In genomic region chr7:85185355-85186082, GRCh38 we compare ENCODE assay signal across 9 cellular contexts. TPM values are rescaled to one million over a fixed set of nuclear protein-coding genes. Genes with fewer than 3 reads are reported as not detected.
A peak's percentile ranks its signal among the peaks of the same experiment; 100 is the strongest.
DNase-seq lines count a peak whose midpoint lies in the region; ATAC-seq and TF ChIP-seq lines count a peak whose summit lies in the region.
"Had no signal": no experiment of that assay in that cellular context is flagged by ENCODE, and none has a peak within 500 bp of the region (broad histone marks: within the 10 kb centered on the region; RNA-seq: fewer than 3 reads in every experiment).

No MANE protein-coding gene starts in this region.

- WGBS in lung, 2 donors = 1 to 2% methylated on average over 42 of the region's 42 CpGs
- 2 to 7% methylated on average over 8 to 39 of the region's 42 CpGs for WGBS in transverse colon (ENCODE audit: low coverage in 1 of 2), 2 donors

- in situ Hi-C loops in transverse colon (cut with MboI; ENCODE audit: low pct_ligation_motif_present in 1 of 4, low pct_unique_long_range_greater_than_20kb in 1 of 4, low sequenced_read_pairs in 3 of 4) = no loop called here

- H3K27me3 ChIP-seq in duodenal mucosa (ENCODE audit: control insufficient read depth in 1 of 2, insufficient read depth in 2 of 2, low read length in 2 of 2) (peaks cover 11 to 33% of the 10 kb centered on the region in 2 donors), lung (ENCODE audit: control insufficient read depth, insufficient read depth) (peaks cover 5% of the 10 kb centered on the region), transverse colon (peaks cover 42% of the 10 kb centered on the region)

- TF ChIP-seq EP300 in transverse colon (IDR thresholded peaks at IDR 0.05; ENCODE audit: low read depth) = no peak

- H3K9me3 ChIP-seq in duodenal mucosa (ENCODE audit: control insufficient read depth in 1 of 2, low read length in 2 of 2) (no peaks in the 10 kb centered on the region), lung (ENCODE audit: control insufficient read depth in 2 of 2, insufficient read depth in 1 of 2, low read length in 1 of 2) (peaks cover 0 to 2% of the 10 kb centered on the region in 2 donors), transverse colon (no peaks in the 10 kb centered on the region)

- no peak for TF ChIP-seq POLR2A in transverse colon (IDR thresholded peaks at IDR 0.05)

- H3K4me1 ChIP-seq in duodenal mucosa (ENCODE audit: control insufficient read depth in 1 of 2, insufficient read depth in 2 of 2, low read length in 2 of 2) (peaks cover 5 to 10% of the 10 kb centered on the region in 2 donors), lung (ENCODE audit: control insufficient read depth in 2 of 2, insufficient read depth in 2 of 2, low read length in 2 of 2) (no peaks in the 10 kb centered on the region), transverse colon (peaks cover 0 to 15% (median 7%) of the 10 kb centered on the region in 4 donors)

- intact Hi-C loops in transverse colon (cut with DNase I; ENCODE audit: low total_unique reads) = loop anchor here (5.0 kb wide), 1 partner anchor 942 kb away; no protein-coding TSS in a partner anchor

- H3K9ac ChIP-seq in duodenal mucosa (ENCODE audit: low read depth in 1 of 2, low read length in 2 of 2) = peak overlapping the region; percentile 6 to 31

- POLR2A ChIA-PET in GM10248 (lab: Yijun Ruan, JAX) = no interaction called here

- ATAC-seq in lung (ENCODE audit: insufficient read depth, low FRiP score) (peak; percentile 43), HG03442 (IDR thresholded peaks at IDR 0.05; ENCODE audit: unreplicated experiment) (no peak), HG02610 (IDR thresholded peaks at IDR 0.05; ENCODE audit: unreplicated experiment) (no peak)

- CTCF ChIA-PET in GM10248 (lab: Yijun Ruan, JAX) = interaction anchor here (1.4 to 1.5 kb wide), 3 partner anchors 32 to 367 kb away, joined by 3 to 4 read pairs (median 4); no protein-coding TSS in a partner anchor

- H3K36me3 ChIP-seq in duodenal mucosa (ENCODE audit: control insufficient read depth in 1 of 2, insufficient read depth in 2 of 2, low read length in 2 of 2) (no peaks in the 10 kb centered on the region), lung (ENCODE audit: control insufficient read depth in 2 of 2, insufficient read depth in 2 of 2, low read length in 2 of 2) (no peaks in the 10 kb centered on the region), transverse colon (no peaks in the 10 kb centered on the region)

- peak overlapping the region; percentile 36 for H3K27ac ChIP-seq in duodenal mucosa (ENCODE audit: low read depth, low read length)
- H3K27ac ChIP-seq in lung (ENCODE audit: low read depth in 1 of 2, low read length in 1 of 2) = peak overlapping the region in 1 of 2 donors; percentile 7
- H3K27ac ChIP-seq in transverse colon = peak overlapping the region; percentile 49 to 71 (median 58)

- peak; percentile 7 for DNase-seq in GM10248 (ENCODE audit: extremely low spot score)
- DNase-seq in NCI-H524 (lab: John Stamatoyannopoulos, UW) = peak; percentile 16 to 56
- peak; percentile 36 for DNase-seq in lung (ENCODE audit: low spot score)
- DNase-seq in transverse colon = peak; percentile 9
- no peak for DNase-seq in NCI-H226

- no peak for TF ChIP-seq CTCF in GM10248 (IDR thresholded peaks at IDR 0.05; ENCODE audit: control extremely low read depth, extremely low read depth, low read depth, missing control alignments)
- no peak for TF ChIP-seq CTCF in lung (IDR thresholded peaks at IDR 0.05; ENCODE audit: control extremely low read depth, extremely low read depth)
- no peak for TF ChIP-seq CTCF in transverse colon (IDR thresholded peaks at IDR 0.05)

- H3K4me3 ChIP-seq in duodenal mucosa (ENCODE audit: low read depth in 1 of 2, low read length in 2 of 2) = peak overlapping the region; percentile 74 to 77
- H3K4me3 ChIP-seq in lung = no peak overlapping the region
- peak overlapping the region; percentile 31 to 62 (median 34) for H3K4me3 ChIP-seq in transverse colon

RNA-seq across cellular contexts. Expression of gene SEMA3D, which starts 1.3 kb away (rescaled TPM):
- 10 to 100 TPM in 1 of 2 donors, 1 to 10 TPM in 1; 4.6 to 49.0 TPM for total RNA-seq in lung
- polyA plus RNA-seq in lung = under 1 TPM; 0.53 to 0.57 TPM
- total RNA-seq in transverse colon = 1 to 10 TPM in 3 of 4 donors, not detected in 1; 1.4 to 1.6 (median 1.5) TPM
- total RNA-seq: T-helper 1 cell treated with Interleukin-12 subunit alpha and Interleukin-12 subunit beta and Interleukin-4 antibody, amounts not matched to agents 30 ng/mL and 1 ng/mL, for 36 hours had no signal
